1 cellular context compared by ENCODE assay signal in the genomic region with DNA sequence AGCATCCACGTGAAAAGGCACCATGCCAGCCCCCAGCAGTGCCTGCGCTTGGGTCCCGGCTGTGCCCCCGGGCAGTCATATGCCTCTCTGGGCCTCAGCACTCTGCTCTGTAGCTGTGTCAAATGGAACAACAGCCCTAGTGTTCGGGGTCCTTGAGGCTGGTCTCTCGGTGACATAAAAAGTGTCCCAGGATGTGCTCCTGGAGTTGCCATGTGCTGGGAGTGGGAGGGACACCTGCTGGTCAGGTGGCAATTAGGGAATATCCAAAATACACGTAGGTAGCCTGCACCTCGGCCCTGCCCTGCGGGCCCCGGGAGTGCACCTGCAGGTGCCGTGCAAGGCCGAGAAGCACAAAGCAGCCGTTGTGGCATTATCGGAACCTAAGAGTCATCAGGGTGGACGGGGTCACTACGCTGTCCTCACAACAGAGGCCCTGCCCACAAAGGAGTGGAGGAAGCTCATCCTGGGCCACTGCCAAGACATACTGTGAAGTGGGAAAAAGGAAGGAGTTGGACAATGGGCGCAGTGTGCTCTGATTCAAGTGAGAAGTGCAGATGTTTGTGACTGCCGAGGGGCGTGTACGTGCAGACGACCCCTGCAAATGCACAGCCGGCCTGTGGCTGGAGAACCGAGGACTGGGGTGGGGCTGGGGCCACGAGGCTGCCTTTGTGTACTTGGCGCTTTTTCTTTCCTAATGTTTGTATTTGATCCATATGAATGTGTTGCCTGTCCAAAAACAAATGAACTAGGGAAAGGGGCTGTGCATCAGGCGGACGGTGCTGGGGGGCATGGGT.
A peak's percentile ranks its signal among the peaks of the same experiment; 100 is the strongest.
TF ChIP-seq lines count a peak whose summit lies in the region.

No MANE protein-coding gene starts in this region.

TF ChIP-seq in HepG2, 621 proteins besides CTCF, POLR2A, EP300 and RAD21 (continued from another document and continues in another):
- TF ChIP-seq DR1 (CRISPR knock-in tag; IDR thresholded peaks at IDR 0.05) (0 out of 2 replicates have a peak, but pooled peaks have one; percentile 37), REL (CRISPR knock-in tag; conservative IDR thresholded peaks at IDR 0.05) (peak; percentile 80), ZNF816 (CRISPR knock-in tag; IDR thresholded peaks at IDR 0.05; ENCODE audit: borderline replicate concordance) (no peak; the same call in 1 of the 2 replicates), KAT8 (CRISPR knock-in tag; IDR thresholded peaks at IDR 0.05) (peak; percentile 82), NPAS2 (CRISPR knock-in tag; IDR thresholded peaks at IDR 0.05; ENCODE audit: borderline replicate concordance) (no peak), ZNF547 (CRISPR knock-in tag; IDR thresholded peaks at IDR 0.05) (peak; percentile 69), CENPX (CRISPR knock-in tag; IDR thresholded peaks at IDR 0.05) (no peak), AKAP8 (CRISPR knock-in tag; IDR thresholded peaks at IDR 0.05) (peak; percentile 97), ZSCAN30 (CRISPR knock-in tag; IDR thresholded peaks at IDR 0.05) (no peak), ZSCAN31 (CRISPR knock-in tag; IDR thresholded peaks at IDR 0.05; ENCODE audit: low read depth) (peak; percentile 97), TARDBP (CRISPR knock-in tag; IDR thresholded peaks at IDR 0.05) (peak; percentile 98), YEATS2 (CRISPR knock-in tag; IDR thresholded peaks at IDR 0.05; ENCODE audit: borderline replicate concordance) (0 out of 2 replicates have a peak, but pooled peaks have one; percentile 57), ZNF776 (CRISPR knock-in tag; IDR thresholded peaks at IDR 0.05) (0 out of 2 replicates have a peak, but pooled peaks have one; percentile 24), HOXD1 (CRISPR knock-in tag; IDR thresholded peaks at IDR 0.05) (peak; percentile 96), ZNF24 (IDR thresholded peaks at IDR 0.05) (no peak), ZNF484 (CRISPR knock-in tag; IDR thresholded peaks at IDR 0.05; ENCODE audit: borderline replicate concordance, low read depth) (no peak), ZNF350 (CRISPR knock-in tag; IDR thresholded peaks at IDR 0.05; ENCODE audit: borderline replicate concordance, low read depth) (peak; percentile 95), HNRNPK (IDR thresholded peaks at IDR 0.05; ENCODE audit: low read depth, low read length, poor library complexity, severe bottlenecking) (no peak), RBFOX2 (IDR thresholded peaks at IDR 0.05; ENCODE audit: low read depth, low read length) (no peak; the same call in 1 of the 2 replicates), ZSCAN9 (CRISPR knock-in tag; IDR thresholded peaks at IDR 0.05; ENCODE audit: borderline replicate concordance) (no peak), ZSCAN12 (CRISPR knock-in tag; IDR thresholded peaks at IDR 0.05) (0 out of 2 replicates have a peak, but pooled peaks have one; percentile 34), IKZF4 (CRISPR knock-in tag; IDR thresholded peaks at IDR 0.05; ENCODE audit: borderline replicate concordance, low read depth, not compliant biosample characterization) (no peak), ZNF556 (CRISPR knock-in tag; IDR thresholded peaks at IDR 0.05; ENCODE audit: borderline replicate concordance) (peak; percentile 76; the same call in 1 of the 2 replicates), TMF1 (CRISPR knock-in tag; IDR thresholded peaks at IDR 0.05; ENCODE audit: low read depth) (peak; percentile 92), HDAC2 (CRISPR knock-in tag; IDR thresholded peaks at IDR 0.05) (peak; percentile 97), SNAI1 (CRISPR knock-in tag; IDR thresholded peaks at IDR 0.05; ENCODE audit: borderline replicate concordance) (peak; percentile 99; the same call in 1 of the 2 replicates), ZNF790 (CRISPR knock-in tag; IDR thresholded peaks at IDR 0.05; ENCODE audit: borderline replicate concordance) (no peak; the same call in 1 of the 2 replicates), MIER3 (CRISPR knock-in tag; IDR thresholded peaks at IDR 0.05; ENCODE audit: borderline replicate concordance) (peak; percentile 95; the same call in 1 of the 2 replicates), ELF1 (CRISPR knock-in tag; IDR thresholded peaks at IDR 0.05) (peak; percentile 44; the same call in 1 of the 2 replicates), ZNF652 (CRISPR knock-in tag; IDR thresholded peaks at IDR 0.05; ENCODE audit: borderline replicate concordance, low read depth) (0 out of 2 replicates have a peak, but pooled peaks have one; percentile 9), HOXA7 (CRISPR knock-in tag; IDR thresholded peaks at IDR 0.05) (no peak)
- TF ChIP-seq, protein P1, sequence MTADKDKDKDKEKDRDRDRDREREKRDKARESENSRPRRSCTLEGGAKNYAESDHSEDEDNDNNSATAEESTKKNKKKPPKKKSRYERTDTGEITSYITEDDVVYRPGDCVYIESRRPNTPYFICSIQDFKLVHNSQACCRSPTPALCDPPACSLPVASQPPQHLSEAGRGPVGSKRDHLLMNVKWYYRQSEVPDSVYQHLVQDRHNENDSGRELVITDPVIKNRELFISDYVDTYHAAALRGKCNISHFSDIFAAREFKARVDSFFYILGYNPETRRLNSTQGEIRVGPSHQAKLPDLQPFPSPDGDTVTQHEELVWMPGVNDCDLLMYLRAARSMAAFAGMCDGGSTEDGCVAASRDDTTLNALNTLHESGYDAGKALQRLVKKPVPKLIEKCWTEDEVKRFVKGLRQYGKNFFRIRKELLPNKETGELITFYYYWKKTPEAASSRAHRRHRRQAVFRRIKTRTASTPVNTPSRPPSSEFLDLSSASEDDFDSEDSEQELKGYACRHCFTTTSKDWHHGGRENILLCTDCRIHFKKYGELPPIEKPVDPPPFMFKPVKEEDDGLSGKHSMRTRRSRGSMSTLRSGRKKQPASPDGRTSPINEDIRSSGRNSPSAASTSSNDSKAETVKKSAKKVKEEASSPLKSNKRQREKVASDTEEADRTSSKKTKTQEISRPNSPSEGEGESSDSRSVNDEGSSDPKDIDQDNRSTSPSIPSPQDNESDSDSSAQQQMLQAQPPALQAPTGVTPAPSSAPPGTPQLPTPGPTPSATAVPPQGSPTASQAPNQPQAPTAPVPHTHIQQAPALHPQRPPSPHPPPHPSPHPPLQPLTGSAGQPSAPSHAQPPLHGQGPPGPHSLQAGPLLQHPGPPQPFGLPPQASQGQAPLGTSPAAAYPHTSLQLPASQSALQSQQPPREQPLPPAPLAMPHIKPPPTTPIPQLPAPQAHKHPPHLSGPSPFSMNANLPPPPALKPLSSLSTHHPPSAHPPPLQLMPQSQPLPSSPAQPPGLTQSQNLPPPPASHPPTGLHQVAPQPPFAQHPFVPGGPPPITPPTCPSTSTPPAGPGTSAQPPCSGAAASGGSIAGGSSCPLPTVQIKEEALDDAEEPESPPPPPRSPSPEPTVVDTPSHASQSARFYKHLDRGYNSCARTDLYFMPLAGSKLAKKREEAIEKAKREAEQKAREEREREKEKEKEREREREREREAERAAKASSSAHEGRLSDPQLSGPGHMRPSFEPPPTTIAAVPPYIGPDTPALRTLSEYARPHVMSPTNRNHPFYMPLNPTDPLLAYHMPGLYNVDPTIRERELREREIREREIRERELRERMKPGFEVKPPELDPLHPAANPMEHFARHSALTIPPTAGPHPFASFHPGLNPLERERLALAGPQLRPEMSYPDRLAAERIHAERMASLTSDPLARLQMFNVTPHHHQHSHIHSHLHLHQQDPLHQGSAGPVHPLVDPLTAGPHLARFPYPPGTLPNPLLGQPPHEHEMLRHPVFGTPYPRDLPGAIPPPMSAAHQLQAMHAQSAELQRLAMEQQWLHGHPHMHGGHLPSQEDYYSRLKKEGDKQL (CRISPR knock-in tag; IDR thresholded peaks at IDR 0.05; ENCODE audit: low read depth): peak; percentile 78
- TF ChIP-seq, protein P2, sequence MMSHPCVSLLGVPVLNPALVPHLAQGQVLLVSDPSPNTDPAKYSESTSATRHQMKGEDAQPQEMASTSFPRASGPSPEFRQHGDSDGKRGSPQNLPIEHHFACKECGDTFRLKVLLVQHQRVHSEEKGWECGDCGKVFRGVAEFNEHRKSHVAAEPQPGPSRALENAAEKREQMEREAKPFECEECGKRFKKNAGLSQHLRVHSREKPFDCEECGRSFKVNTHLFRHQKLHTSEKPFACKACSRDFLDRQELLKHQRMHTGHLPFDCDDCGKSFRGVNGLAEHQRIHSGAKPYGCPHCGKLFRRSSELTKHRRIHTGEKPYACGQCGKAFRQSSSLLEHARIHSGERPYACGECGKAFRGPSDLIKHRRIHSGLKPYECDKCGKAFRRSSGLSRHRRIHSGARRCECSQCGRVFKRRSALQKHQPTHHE (CRISPR knock-in tag; IDR thresholded peaks at IDR 0.05; ENCODE audit: borderline replicate concordance): peak; percentile 89; the same call in 1 of the 2 replicates
- TF ChIP-seq, protein P3, sequence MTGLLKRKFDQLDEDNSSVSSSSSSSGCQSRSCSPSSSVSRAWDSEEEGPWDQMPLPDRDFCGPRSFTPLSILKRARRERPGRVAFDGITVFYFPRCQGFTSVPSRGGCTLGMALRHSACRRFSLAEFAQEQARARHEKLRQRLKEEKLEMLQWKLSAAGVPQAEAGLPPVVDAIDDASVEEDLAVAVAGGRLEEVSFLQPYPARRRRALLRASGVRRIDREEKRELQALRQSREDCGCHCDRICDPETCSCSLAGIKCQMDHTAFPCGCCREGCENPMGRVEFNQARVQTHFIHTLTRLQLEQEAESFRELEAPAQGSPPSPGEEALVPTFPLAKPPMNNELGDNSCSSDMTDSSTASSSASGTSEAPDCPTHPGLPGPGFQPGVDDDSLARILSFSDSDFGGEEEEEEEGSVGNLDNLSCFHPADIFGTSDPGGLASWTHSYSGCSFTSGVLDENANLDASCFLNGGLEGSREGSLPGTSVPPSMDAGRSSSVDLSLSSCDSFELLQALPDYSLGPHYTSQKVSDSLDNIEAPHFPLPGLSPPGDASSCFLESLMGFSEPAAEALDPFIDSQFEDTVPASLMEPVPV (CRISPR knock-in tag; IDR thresholded peaks at IDR 0.05): peak; percentile 97; the same call in 1 of the 2 replicates
- TF ChIP-seq, protein P4, sequence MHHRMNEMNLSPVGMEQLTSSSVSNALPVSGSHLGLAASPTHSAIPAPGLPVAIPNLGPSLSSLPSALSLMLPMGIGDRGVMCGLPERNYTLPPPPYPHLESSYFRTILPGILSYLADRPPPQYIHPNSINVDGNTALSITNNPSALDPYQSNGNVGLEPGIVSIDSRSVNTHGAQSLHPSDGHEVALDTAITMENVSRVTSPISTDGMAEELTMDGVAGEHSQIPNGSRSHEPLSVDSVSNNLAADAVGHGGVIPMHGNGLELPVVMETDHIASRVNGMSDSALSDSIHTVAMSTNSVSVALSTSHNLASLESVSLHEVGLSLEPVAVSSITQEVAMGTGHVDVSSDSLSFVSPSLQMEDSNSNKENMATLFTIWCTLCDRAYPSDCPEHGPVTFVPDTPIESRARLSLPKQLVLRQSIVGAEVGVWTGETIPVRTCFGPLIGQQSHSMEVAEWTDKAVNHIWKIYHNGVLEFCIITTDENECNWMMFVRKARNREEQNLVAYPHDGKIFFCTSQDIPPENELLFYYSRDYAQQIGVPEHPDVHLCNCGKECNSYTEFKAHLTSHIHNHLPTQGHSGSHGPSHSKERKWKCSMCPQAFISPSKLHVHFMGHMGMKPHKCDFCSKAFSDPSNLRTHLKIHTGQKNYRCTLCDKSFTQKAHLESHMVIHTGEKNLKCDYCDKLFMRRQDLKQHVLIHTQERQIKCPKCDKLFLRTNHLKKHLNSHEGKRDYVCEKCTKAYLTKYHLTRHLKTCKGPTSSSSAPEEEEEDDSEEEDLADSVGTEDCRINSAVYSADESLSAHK (CRISPR knock-in tag; IDR thresholded peaks at IDR 0.05; ENCODE audit: borderline replicate concordance): no peak
- TF ChIP-seq, protein P5, sequence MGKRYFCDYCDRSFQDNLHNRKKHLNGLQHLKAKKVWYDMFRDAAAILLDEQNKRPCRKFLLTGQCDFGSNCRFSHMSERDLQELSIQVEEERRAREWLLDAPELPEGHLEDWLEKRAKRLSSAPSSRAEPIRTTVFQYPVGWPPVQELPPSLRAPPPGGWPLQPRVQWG (CRISPR knock-in tag; IDR thresholded peaks at IDR 0.05; ENCODE audit: borderline replicate concordance, low read depth): no peak
- TF ChIP-seq, protein P6, sequence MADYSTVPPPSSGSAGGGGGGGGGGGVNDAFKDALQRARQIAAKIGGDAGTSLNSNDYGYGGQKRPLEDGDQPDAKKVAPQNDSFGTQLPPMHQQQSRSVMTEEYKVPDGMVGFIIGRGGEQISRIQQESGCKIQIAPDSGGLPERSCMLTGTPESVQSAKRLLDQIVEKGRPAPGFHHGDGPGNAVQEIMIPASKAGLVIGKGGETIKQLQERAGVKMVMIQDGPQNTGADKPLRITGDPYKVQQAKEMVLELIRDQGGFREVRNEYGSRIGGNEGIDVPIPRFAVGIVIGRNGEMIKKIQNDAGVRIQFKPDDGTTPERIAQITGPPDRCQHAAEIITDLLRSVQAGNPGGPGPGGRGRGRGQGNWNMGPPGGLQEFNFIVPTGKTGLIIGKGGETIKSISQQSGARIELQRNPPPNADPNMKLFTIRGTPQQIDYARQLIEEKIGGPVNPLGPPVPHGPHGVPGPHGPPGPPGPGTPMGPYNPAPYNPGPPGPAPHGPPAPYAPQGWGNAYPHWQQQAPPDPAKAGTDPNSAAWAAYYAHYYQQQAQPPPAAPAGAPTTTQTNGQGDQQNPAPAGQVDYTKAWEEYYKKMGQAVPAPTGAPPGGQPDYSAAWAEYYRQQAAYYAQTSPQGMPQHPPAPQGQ (CRISPR knock-in tag; IDR thresholded peaks at IDR 0.05; ENCODE audit: borderline replicate concordance): 0 out of 2 replicates have a peak, but pooled peaks have one; percentile 80
- TF ChIP-seq, protein P7, sequence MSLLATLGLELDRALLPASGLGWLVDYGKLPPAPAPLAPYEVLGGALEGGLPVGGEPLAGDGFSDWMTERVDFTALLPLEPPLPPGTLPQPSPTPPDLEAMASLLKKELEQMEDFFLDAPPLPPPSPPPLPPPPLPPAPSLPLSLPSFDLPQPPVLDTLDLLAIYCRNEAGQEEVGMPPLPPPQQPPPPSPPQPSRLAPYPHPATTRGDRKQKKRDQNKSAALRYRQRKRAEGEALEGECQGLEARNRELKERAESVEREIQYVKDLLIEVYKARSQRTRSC (CRISPR knock-in tag; IDR thresholded peaks at IDR 0.05; ENCODE audit: low read depth): no peak
- TF ChIP-seq, protein P8, sequence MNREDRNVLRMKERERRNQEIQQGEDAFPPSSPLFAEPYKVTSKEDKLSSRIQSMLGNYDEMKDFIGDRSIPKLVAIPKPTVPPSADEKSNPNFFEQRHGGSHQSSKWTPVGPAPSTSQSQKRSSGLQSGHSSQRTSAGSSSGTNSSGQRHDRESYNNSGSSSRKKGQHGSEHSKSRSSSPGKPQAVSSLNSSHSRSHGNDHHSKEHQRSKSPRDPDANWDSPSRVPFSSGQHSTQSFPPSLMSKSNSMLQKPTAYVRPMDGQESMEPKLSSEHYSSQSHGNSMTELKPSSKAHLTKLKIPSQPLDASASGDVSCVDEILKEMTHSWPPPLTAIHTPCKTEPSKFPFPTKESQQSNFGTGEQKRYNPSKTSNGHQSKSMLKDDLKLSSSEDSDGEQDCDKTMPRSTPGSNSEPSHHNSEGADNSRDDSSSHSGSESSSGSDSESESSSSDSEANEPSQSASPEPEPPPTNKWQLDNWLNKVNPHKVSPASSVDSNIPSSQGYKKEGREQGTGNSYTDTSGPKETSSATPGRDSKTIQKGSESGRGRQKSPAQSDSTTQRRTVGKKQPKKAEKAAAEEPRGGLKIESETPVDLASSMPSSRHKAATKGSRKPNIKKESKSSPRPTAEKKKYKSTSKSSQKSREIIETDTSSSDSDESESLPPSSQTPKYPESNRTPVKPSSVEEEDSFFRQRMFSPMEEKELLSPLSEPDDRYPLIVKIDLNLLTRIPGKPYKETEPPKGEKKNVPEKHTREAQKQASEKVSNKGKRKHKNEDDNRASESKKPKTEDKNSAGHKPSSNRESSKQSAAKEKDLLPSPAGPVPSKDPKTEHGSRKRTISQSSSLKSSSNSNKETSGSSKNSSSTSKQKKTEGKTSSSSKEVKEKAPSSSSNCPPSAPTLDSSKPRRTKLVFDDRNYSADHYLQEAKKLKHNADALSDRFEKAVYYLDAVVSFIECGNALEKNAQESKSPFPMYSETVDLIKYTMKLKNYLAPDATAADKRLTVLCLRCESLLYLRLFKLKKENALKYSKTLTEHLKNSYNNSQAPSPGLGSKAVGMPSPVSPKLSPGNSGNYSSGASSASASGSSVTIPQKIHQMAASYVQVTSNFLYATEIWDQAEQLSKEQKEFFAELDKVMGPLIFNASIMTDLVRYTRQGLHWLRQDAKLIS (CRISPR knock-in tag; IDR thresholded peaks at IDR 0.05): no peak
